Comparison of ENCODE assay signal across 8 cellular contexts in genomic region chr14:60648934-60649814, GRCh38. TPM values are rescaled to one million over a fixed set of nuclear protein-coding genes. Genes with fewer than 3 reads are reported as not detected.
A peak's percentile ranks its signal among the peaks of the same experiment; 100 is the strongest.
DNase-seq lines count a peak whose midpoint lies in the region; ATAC-seq, FAIRE-seq and TF ChIP-seq lines count a peak whose summit lies in the region.

TSS of gene SIX1 (minus strand) at chr14:60649477. CDS start at chr14:60649189, 288 bp downstream.

- peak within 1 kb of the TSS; percentile 89 for H3K4me2 ChIP-seq in mammary epithelial cell (ENCODE audit: insufficient read depth, low read depth, low read length)

- H3K4me1 Mint-ChIP-seq in CD14-positive monocyte: peaks cover 49% of the 10 kb centered on the region

- no peak for FAIRE-seq in small intestine (lab: Jason Lieb, UNC)

- peak within 1 kb of the TSS; percentile 83 for H2AFZ ChIP-seq in mammary epithelial cell (ENCODE audit: low read depth, low read length)

- H3K27ac ChIP-seq in mammary epithelial cell (ENCODE audit: insufficient read depth, low read depth, low read length) (no peak within 1 kb of the TSS), small intestine (ENCODE audit: low read depth in 1 of 2, low read length in 1 of 2) (no peak within 1 kb of the TSS)

- H3K4me3 Mint-ChIP-seq in CD14-positive monocyte: peak within 1 kb of the TSS; percentile 41 to 87

- in situ Hi-C loops in mammary epithelial cell (cut with MboI; ENCODE audit: low sequenced_read_pairs in 2 of 2): no loop called here

- dilution Hi-C loops in mammary epithelial cell (cut with HindIII; ENCODE audit: low sequenced_read_pairs): loop anchor here (25.0 kb wide), 1 partner anchor 338 kb away; the partner anchor contains the start of genes SLC38A6 and TRMT5

- no peak within 1 kb of the TSS for H3K27ac Mint-ChIP-seq in CD14-positive monocyte

- no peak for TF ChIP-seq CTCF in CD14-positive monocyte (IDR thresholded peaks at IDR 0.05)
- no peak for TF ChIP-seq CTCF in mammary epithelial cell (conservative IDR thresholded peaks at IDR 0.05 in 1 of 2, IDR thresholded peaks at IDR 0.05 in 1 of 2; ENCODE audit: extremely low read depth in 1 of 2, insufficient read depth in 1 of 2, low read depth in 1 of 2, low read length in 2 of 2)

- H3K4me1 ChIP-seq in mammary epithelial cell (ENCODE audit: insufficient read depth, low read length): peaks cover 40% of the 10 kb centered on the region
- H3K4me1 ChIP-seq in small intestine (ENCODE audit: control insufficient read depth in 2 of 2, insufficient read depth in 1 of 2, low read depth in 1 of 2, low read length in 1 of 2): peaks cover 3 to 10% of the 10 kb centered on the region in 2 donors

- intact Hi-C loops in CD14-positive monocyte (cut with micrococcal nuclease): no loop called here
- intact Hi-C loops in mammary epithelial cell (cut with micrococcal nuclease): no loop called here

- H3K36me3 ChIP-seq in mammary epithelial cell (ENCODE audit: insufficient read depth, low read length): no peaks in the 10 kb centered on the region
- H3K36me3 ChIP-seq in small intestine (ENCODE audit: control insufficient read depth in 2 of 2, insufficient read depth in 2 of 2, low read length in 2 of 2): no peaks in the 10 kb centered on the region

- no TSS peak for BruUV-seq in mammary epithelial cell (replicated peaks; lab: Mats Ljungman, UMichigan)

- no peaks in the 10 kb centered on the region for H3K79me2 ChIP-seq in mammary epithelial cell (ENCODE audit: insufficient read depth, low read length)

- no peak within 1 kb of the TSS for H3K9ac ChIP-seq in mammary epithelial cell (ENCODE audit: insufficient read depth, low read length)

- H3K27me3 Mint-ChIP-seq in CD14-positive monocyte (ENCODE audit: low read depth in 3 of 3): peaks cover 96 to 98% (median 97%) of the 10 kb centered on the region in 3 donors

- H3K27me3 ChIP-seq in mammary epithelial cell (ENCODE audit: insufficient read depth, low read length) (peaks cover 30% of the 10 kb centered on the region), small intestine (ENCODE audit: control insufficient read depth in 2 of 2, insufficient read depth in 2 of 2, low read length in 2 of 2) (peaks cover 8 to 68% of the 10 kb centered on the region in 2 donors)

- H3K9me3 ChIP-seq in mammary epithelial cell (replicated peaks; ENCODE audit: insufficient read depth, low read length) (no peaks in the 10 kb centered on the region), small intestine (ENCODE audit: control insufficient read depth, low read depth) (no peaks in the 10 kb centered on the region)

- H4K20me1 ChIP-seq in mammary epithelial cell (ENCODE audit: insufficient read depth, low read length): no peaks in the 10 kb centered on the region

- no peak for TF ChIP-seq EP300 in Ishikawa (IDR thresholded peaks at IDR 0.05; ENCODE audit: borderline replicate concordance)

- peaks cover 4 to 18% of the 10 kb centered on the region in 2 donors for H3K36me3 Mint-ChIP-seq in CD14-positive monocyte

- CTCF ChIA-PET in mammary epithelial cell (lab: Charles Lee; ENCODE audit: low non-redundant PET): interaction anchor here (0.5 kb wide), 1 partner anchor 17 kb away, joined by 3 read pairs; no protein-coding TSS in a partner anchor

- WGBS in mammary epithelial cell (ENCODE audit: low coverage, missing lambda C conversion rate): 6% methylated on average over 37 of the region's 76 CpGs
- WGBS in small intestine, 3 donors: 1 to 3% (median 2%) methylated on average over 69 to 76 of the region's 76 CpGs

- ATAC-seq in GM19351 (IDR thresholded peaks at IDR 0.05; ENCODE audit: unreplicated experiment) (peak; percentile 45), GM19467 (IDR thresholded peaks at IDR 0.05; ENCODE audit: unreplicated experiment) (no peak)

- TF ChIP-seq RAD21 in Ishikawa (IDR thresholded peaks at IDR 0.05; ENCODE audit: low read depth): no peak

- peaks cover 0 to 41% (median 24%) of the 10 kb centered on the region in 7 donors for H3K9me3 Mint-ChIP-seq in CD14-positive monocyte

- DNase-seq in CD14-positive monocyte (ENCODE audit: low spot score): no peak
- DNase-seq in OCI-M1 (lab: John Stamatoyannopoulos, UW): peak; percentile 80
- peak; percentile 90 for DNase-seq in mammary epithelial cell
- DNase-seq in islet precursor cell: peak; percentile 92
- peak; percentile 39 for DNase-seq in small intestine

- H3K4me3 ChIP-seq in mammary epithelial cell (replicated peaks in 1 of 3; ENCODE audit: insufficient read depth in 1 of 3, low read depth in 2 of 3, low read length in 3 of 3) (peak within 1 kb of the TSS; percentile 30 to 60 (median 50)), small intestine (ENCODE audit: low read depth in 1 of 2, low read length in 2 of 2) (peak within 1 kb of the TSS; percentile 8 to 44)

TF ChIP-seq in Ishikawa, 13 proteins besides CTCF, POLR2A, EP300 and RAD21:
- TF ChIP-seq CEBPB (IDR thresholded peaks at IDR 0.05): no peak
- no peak for TF ChIP-seq USF1 (IDR thresholded peaks at IDR 0.05)
- TF ChIP-seq YY1 (IDR thresholded peaks at IDR 0.05; ENCODE audit: low read depth): no peak; the same call in 1 of the 2 replicates
- TF ChIP-seq FOXM1 (IDR thresholded peaks at IDR 0.05; ENCODE audit: borderline replicate concordance, low read depth): no peak
- TF ChIP-seq EGR1 (IDR thresholded peaks at IDR 0.05): no peak
- no peak for TF ChIP-seq NFIC (IDR thresholded peaks at IDR 0.05)
- no peak for TF ChIP-seq CREB1 (IDR thresholded peaks at IDR 0.05; ENCODE audit: low read depth)
- no peak for TF ChIP-seq REST (IDR thresholded peaks at IDR 0.05; ENCODE audit: low read depth)
- no peak for TF ChIP-seq TEAD4 (IDR thresholded peaks at IDR 0.05)
- TF ChIP-seq TAF1 (IDR thresholded peaks at IDR 0.05; ENCODE audit: low read depth): peak; percentile 28; the same call in 1 of the 2 replicates
- peak; percentile 85 for TF ChIP-seq MAX (IDR thresholded peaks at IDR 0.05)
- peak; percentile 86 for TF ChIP-seq ZBTB7A (IDR thresholded peaks at IDR 0.05; ENCODE audit: low read depth)
TF ChIP-seq in Ishikawa: peak in this region for 3.

RNA-seq across cellular contexts. Expression of gene SIX1, which starts in this region (rescaled TPM):
- polyA plus RNA-seq in CD14-positive monocyte (not detected), mammary epithelial cell (0.36 TPM), small intestine (under 1 TPM in 2 of 3 donors, not detected in 1; 0.18 to 0.27 TPM)
- total RNA-seq in mammary epithelial cell: 1 to 10 TPM in 1 of 2 donors, under 1 TPM in 1; 0.17 to 2.1 TPM
- polyA minus RNA-seq in mammary epithelial cell: not detected

Comparison
In these comparisons a context has a peak if more than half of its experiments do, and no peak if none do; other contexts are left out.
1. Peak in DNase-seq and H3K4me3 ChIP-seq in small intestine; RNA of the gene not detected or under 1 TPM.